23 cellular contexts compared by ENCODE assay signal in genomic region chr17:63680700-63681099, GRCh38.
"Had no signal": no experiment of that assay in that cellular context is flagged by ENCODE, and none has a peak within 500 bp of the region (broad histone marks: within the 10 kb centered on the region; RNA-seq: fewer than 3 reads in every experiment).

No MANE protein-coding gene starts in this region.

- H3K9me3 ChIP-seq: breast epithelium, colonic mucosa, heart left ventricle, right atrium auricular region, testis had no signal

- DNase-seq: activated CD4-positive, alpha-beta T cell treated with anti-CD3 and anti-CD28 coated beads for 36 hours; activated CD4-positive, CD25-positive, alpha-beta regulatory T cell; activated naive CD4-positive, alpha-beta T cell treated with Interleukin-2 at 50 U/mL for 16 hours; cerebellar nuclear complex; colonic mucosa; dorsolateral prefrontal cortex; effector memory CD4-positive, alpha-beta T cell; heart left ventricle; mesendoderm; natural killer cell; occipital lobe; stimulated activated CD4-positive, alpha-beta T cell treated with anti-CD3 and anti-CD28 coated beads, Interleukin-15, amount 100 ng/mL, for 24 hours; stimulated activated CD4-positive, alpha-beta T cell treated with anti-CD3 and anti-CD28 coated beads, Interleukin-2, amount 100 ng/mL, for 24 hours; stimulated activated naive CD8-positive, alpha-beta T cell treated with anti-CD3 and anti-CD28 coated beads, Interleukin-15, Interleukin-2, amounts not matched to agents 100 U/mL and 50 U/mL, for 24 hours; T-helper 1 cell; testis; trophoblast cell had no signal

- H3K27ac Mint-ChIP-seq: activated CD4-positive, alpha-beta T cell treated with anti-CD3 and anti-CD28 coated beads for 36 hours; neural progenitor cell had no signal

- H3K27ac ChIP-seq: colonic mucosa, neural progenitor cell, parathyroid adenoma, right atrium auricular region, testis had no signal

- H3K4me3 Mint-ChIP-seq: activated CD4-positive, alpha-beta T cell treated with anti-CD3 and anti-CD28 coated beads for 36 hours; natural killer cell; neural progenitor cell had no signal

- H3K36me3 ChIP-seq: breast epithelium, colonic mucosa, neural progenitor cell had no signal

- H3K4me3 ChIP-seq: breast epithelium, colonic mucosa, dorsolateral prefrontal cortex, heart left ventricle, lung, neural progenitor cell, right atrium auricular region, smooth muscle cell, testis had no signal

- H3K27me3 ChIP-seq: breast epithelium, colonic mucosa, dorsolateral prefrontal cortex, heart left ventricle, neural progenitor cell, right atrium auricular region, testis had no signal

- H3K9me3 Mint-ChIP-seq: natural killer cell, neural progenitor cell had no signal

- ATAC-seq: activated CD4-positive, alpha-beta T cell treated with anti-CD3 and anti-CD28 coated beads for 36 hours; natural killer cell; stimulated activated naive CD8-positive, alpha-beta T cell treated with anti-CD3 and anti-CD28 coated beads, Interleukin-15, Interleukin-2, amounts not matched to agents 100 U/mL and 50 U/mL, for 24 hours had no signal

- H3K27me3 Mint-ChIP-seq: activated CD4-positive, alpha-beta T cell treated with anti-CD3 and anti-CD28 coated beads for 36 hours had no signal
